1 cellular context compared by ENCODE assay signal in genomic region chr10:5560844-5561703, GRCh38.
TF ChIP-seq lines count a peak whose summit lies in the region.

No MANE protein-coding gene starts in this region.

TF ChIP-seq in HepG2, 621 proteins besides CTCF, POLR2A, EP300 and RAD21 (continued from another document):
- TF ChIP-seq ZFX (CRISPR knock-in tag; IDR thresholded peaks at IDR 0.05; ENCODE audit: low read depth) (0 out of 2 replicates have a peak, but pooled peaks have one; percentile 22), ZNF292 (CRISPR knock-in tag; IDR thresholded peaks at IDR 0.05; ENCODE audit: borderline replicate concordance, low read depth) (no peak), SRSF1 (optimal IDR thresholded peaks at IDR 0.05; ENCODE audit: low read depth, low read length) (no peak), NCOR1 (IDR thresholded peaks at IDR 0.05; ENCODE audit: borderline replicate concordance, low read length) (peak; percentile 24; the same call in 1 of the 2 replicates), HNRNPH1 (optimal IDR thresholded peaks at IDR 0.05; ENCODE audit: low read depth, low read length) (no peak), ZBTB26 (CRISPR knock-in tag; IDR thresholded peaks at IDR 0.05; ENCODE audit: borderline replicate concordance) (no peak), EHMT2 (IDR thresholded peaks at IDR 0.05; ENCODE audit: borderline replicate concordance, low read depth, low read length) (no peak), SMC3 (IDR thresholded peaks at IDR 0.05; ENCODE audit: low read length) (peak; percentile 52; the same call in 1 of the 2 replicates), TMF1 (CRISPR knock-in tag; IDR thresholded peaks at IDR 0.05; ENCODE audit: low read depth) (no peak), SP5 (CRISPR knock-in tag; IDR thresholded peaks at IDR 0.05; ENCODE audit: borderline replicate concordance, low read depth) (no peak), YEATS4 (CRISPR knock-in tag; IDR thresholded peaks at IDR 0.05; ENCODE audit: borderline replicate concordance) (no peak), HNF4A (CRISPR knock-in tag; IDR thresholded peaks at IDR 0.05) (peak; percentile 65), MED1 (CRISPR knock-in tag; IDR thresholded peaks at IDR 0.05) (0 out of 2 replicates have a peak, but pooled peaks have one; percentile 15), NFYB (CRISPR knock-in tag; IDR thresholded peaks at IDR 0.05) (no peak), LCORL (IDR thresholded peaks at IDR 0.05) (no peak), LCORL (CRISPR knock-in tag; IDR thresholded peaks at IDR 0.05) (peak; percentile 40; the same call in 1 of the 2 replicates), HNRNPUL1 (IDR thresholded peaks at IDR 0.05; ENCODE audit: low read depth, low read length) (no peak)
